25 cellular contexts compared by ENCODE assay signal in the genomic region with DNA sequence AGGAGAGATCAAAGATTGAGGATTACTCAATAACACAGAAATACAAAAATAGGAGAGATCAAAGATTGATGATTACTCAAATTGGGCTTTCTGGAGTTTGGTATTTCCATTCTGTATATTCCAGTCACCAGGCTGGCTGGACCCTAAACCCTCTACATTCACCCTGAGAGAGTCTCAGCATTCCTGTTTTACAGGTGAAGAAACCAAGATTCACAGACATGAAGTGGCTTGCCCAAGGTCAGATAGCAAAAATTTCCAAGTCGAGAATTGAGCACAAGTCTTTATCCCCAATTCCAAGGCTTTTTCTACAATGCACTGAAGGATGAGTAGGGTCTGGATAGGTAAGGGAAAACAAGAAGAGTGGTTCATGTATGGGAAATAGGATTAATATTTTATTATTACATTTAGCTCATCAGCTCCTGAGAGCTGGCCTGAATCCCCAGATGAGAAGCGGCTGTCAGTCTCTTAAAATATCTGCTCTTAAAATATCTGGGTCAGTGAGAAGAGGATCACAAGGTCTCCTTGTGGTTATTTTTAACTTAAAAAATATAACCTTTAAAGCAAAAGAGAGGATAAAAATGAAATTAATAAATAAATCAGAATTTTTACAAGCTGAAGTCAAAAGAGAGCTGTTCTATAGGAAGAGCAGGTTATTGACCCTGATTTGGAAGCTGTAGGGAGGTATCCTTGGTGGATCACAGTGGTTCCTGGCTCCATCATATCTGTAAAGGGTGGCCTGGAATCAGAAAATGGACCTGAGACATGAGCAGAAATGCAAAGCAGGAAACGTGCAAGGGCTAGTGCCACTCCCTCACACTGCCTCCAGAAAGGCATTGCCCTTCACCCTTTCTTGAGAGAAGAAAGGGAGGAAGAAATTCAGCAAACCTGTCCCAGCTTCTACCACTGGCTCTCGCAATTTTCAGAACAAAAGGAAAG. TPM values are rescaled to one million over a fixed set of nuclear protein-coding genes. Genes with fewer than 3 reads are reported as not detected.
DNase-seq lines count a peak whose midpoint lies in the region; ATAC-seq, FAIRE-seq and TF ChIP-seq lines count a peak whose summit lies in the region.
"Had no signal": no experiment of that assay in that cellular context is flagged by ENCODE, and none has a peak within 500 bp of the region (broad histone marks: within the 10 kb centered on the region; RNA-seq: fewer than 3 reads in every experiment).

No MANE protein-coding gene starts in this region.

- H2BK20ac ChIP-seq in H1 (ENCODE audit: low read length) = no peak overlapping the region

- H3K23ac ChIP-seq in H1 (ENCODE audit: insufficient read length) = no peak overlapping the region

- H2AK5ac ChIP-seq in H1 (ENCODE audit: low read depth, low read length) = no peak overlapping the region

- WGBS in H1 (ENCODE audit: extremely low coverage in 1 of 2, insufficient coverage in 1 of 2, insufficient read length in 1 of 2, insufficient replicate concordance in 2 of 2, low coverage in 1 of 2, low lambda C conversion rate in 2 of 2, missing lambda C conversion rate in 1 of 2), 2 experiments = 77% methylated on average over 4 of the region's 4 CpGs; no CpG with 5 or more reads in 1 of the 2 experiments

- TF ChIP-seq POLR2A in H1 (IDR thresholded peaks at IDR 0.05; ENCODE audit: control extremely low read depth in 1 of 2, low read depth in 2 of 2, low read length in 2 of 2) = no peak

- H3K36me3 Mint-ChIP-seq in activated CD8-positive, alpha-beta T cell treated with anti-CD3 and anti-CD28 coated beads, Interleukin-2, amount 10 ng/mL, durations not matched to agents 7 days and 5 days (ENCODE audit: low read depth) = no peaks in the 10 kb centered on the region

- H3K9me3 Mint-ChIP-seq in activated CD8-positive, alpha-beta T cell treated with anti-CD3 and anti-CD28 coated beads, Interleukin-2, amount 10 ng/mL, durations not matched to agents 7 days and 5 days (ENCODE audit: insufficient read depth) = no peaks in the 10 kb centered on the region
- H3K9me3 Mint-ChIP-seq: CD4-positive, alpha-beta T cell had no signal

- H3K4me3 ChIP-seq in RWPE2 (ENCODE audit: severe bottlenecking) (no peak overlapping the region), H1 (ENCODE audit: extremely low read depth in 1 of 4, insufficient read depth in 2 of 4, low read depth in 3 of 4, low read length in 4 of 4) (no peak overlapping the region), neural cell (ENCODE audit: low read length) (no peak overlapping the region)
- H3K4me3 ChIP-seq: BLaER1, MG63, SK-N-MC had no signal

- no peak overlapping the region for H3K27ac Mint-ChIP-seq in activated CD8-positive, alpha-beta T cell treated with anti-CD3 and anti-CD28 coated beads, Interleukin-2, amount 10 ng/mL, durations not matched to agents 7 days and 5 days
- H3K27ac Mint-ChIP-seq: CD4-positive, alpha-beta T cell had no signal

- H3K23me2 ChIP-seq in H1 (ENCODE audit: low read depth, low read length) = no peaks in the 10 kb centered on the region; the same call in 1 of the 2 replicates

- H4K5ac ChIP-seq in H1 (ENCODE audit: insufficient read length, low read depth, low read length) = no peak overlapping the region

- no peaks in the 10 kb centered on the region for H3K9me2 ChIP-seq in neural cell (ENCODE audit: insufficient read depth, low read length)

- H3K9me3 ChIP-seq in RWPE2 (ENCODE audit: severe bottlenecking) (no peaks in the 10 kb centered on the region), H1 (ENCODE audit: insufficient read depth in 2 of 2, low read depth in 1 of 2, low read length in 1 of 2) (no peaks in the 10 kb centered on the region), neural cell (ENCODE audit: low read length) (no peaks in the 10 kb centered on the region)
- H3K9me3 ChIP-seq: BLaER1, MG63 had no signal

- no peak overlapping the region for H3K27ac ChIP-seq in RWPE2 (ENCODE audit: poor library complexity, severe bottlenecking)
- no peak overlapping the region for H3K27ac ChIP-seq in H1 (ENCODE audit: low read depth, low read length)
- no peak overlapping the region for H3K27ac ChIP-seq in neural cell (ENCODE audit: low read length)
- H3K27ac ChIP-seq: BLaER1, SK-N-MC had no signal

- no peak overlapping the region for H3K4me3 Mint-ChIP-seq in activated CD8-positive, alpha-beta T cell treated with anti-CD3 and anti-CD28 coated beads, Interleukin-2, amount 10 ng/mL, durations not matched to agents 7 days and 5 days
- H3K4me3 Mint-ChIP-seq: CD4-positive, alpha-beta T cell had no signal

- DNase-seq in RWPE2 (ENCODE audit: low spot score) = no peak
- no peak for DNase-seq in H1 (ENCODE audit: low read depth in 1 of 2, low spot score in 2 of 2)
- no peak for DNase-seq in left ventricle myocardium superior
- DNase-seq in HuH-7 (ENCODE audit: low spot score) = no peak
- no peak for DNase-seq in NCI-H2196 (lab: John Stamatoyannopoulos, UW; ENCODE audit: unreplicated experiment)
- DNase-seq in activated CD8-positive, alpha-beta T cell treated with anti-CD3 and anti-CD28 coated beads, Interleukin-2, amount 10 ng/mL, durations not matched to agents 7 days and 5 days = no peak
- DNase-seq: CD4-positive, alpha-beta T cell; H7; KBM-7; MG63; NCI-H1105 treated with DMSO at 0.1 percent for 48 hours; NCI-H1694; NCI-H2029 treated with DMSO at 0.1 percent for 48 hours; NCI-H226; NCI-H510A; NCI-H69; RPMI8226; SIG-M5 had no signal

- no peaks in the 10 kb centered on the region for H3K79me1 ChIP-seq in H1 (ENCODE audit: low read depth, low read length)

- ATAC-seq in RWPE2 (ENCODE audit: low read depth) (0 out of 3 replicates have a peak, but pooled peaks have one; percentile 31), left ventricle myocardium superior (peak; percentile 75), HG03442 (IDR thresholded peaks at IDR 0.05; ENCODE audit: unreplicated experiment) (no peak)
- no peak for ATAC-seq in activated CD8-positive, alpha-beta T cell treated with anti-CD3 and anti-CD28 coated beads, Interleukin-2, amount 10 ng/mL, durations not matched to agents 7 days and 5 days

- CTCF ChIA-PET in H1 (lab: Charles Lee; ENCODE audit: partially characterized antibody) = interaction anchor here (0.6 to 2.6 kb wide), 5 partner anchors 8 to 71 kb away, joined by 3 to 8 read pairs (median 4); no protein-coding TSS in a partner anchor
- CTCF ChIA-PET in activated CD8-positive, alpha-beta T cell treated with anti-CD3 and anti-CD28 coated beads, Interleukin-2, amount 10 ng/mL, durations not matched to agents 7 days and 5 days (lab: Charles Lee) = no interaction called here

- peaks cover 10% of the 10 kb centered on the region for H3K4me1 ChIP-seq in RWPE2 (ENCODE audit: insufficient read depth, poor library complexity, severe bottlenecking)
- H3K4me1 ChIP-seq in H1 (replicated peaks in 1 of 4; ENCODE audit: control insufficient read depth in 3 of 4, insufficient read depth in 4 of 4, low read length in 3 of 4) = peaks cover 0 to 7% (median 1%) of the 10 kb centered on the region in 4 experiments; a peak in 3 of 7 replicates
- H3K4me1 ChIP-seq: BLaER1 had no signal

- H3K4ac ChIP-seq in H1 (replicated peaks; ENCODE audit: insufficient read length, low read depth, low read length) = no peak overlapping the region

- no peak overlapping the region for H3K9ac ChIP-seq in H1 (replicated peaks in 1 of 4; ENCODE audit: extremely low read depth in 1 of 4, low read depth in 3 of 4, low read length in 3 of 4)
- no peak overlapping the region for H3K9ac ChIP-seq in neural cell (ENCODE audit: low read length)
- H3K9ac ChIP-seq: BLaER1 had no signal

- no peak overlapping the region for H3K14ac ChIP-seq in H1 (ENCODE audit: insufficient read length)

- H2BK12ac ChIP-seq in H1 (ENCODE audit: low read depth, low read length) = no peak overlapping the region

- TF ChIP-seq RAD21 in H1 (IDR thresholded peaks at IDR 0.05 in 1 of 2, conservative IDR thresholded peaks at IDR 0.05 in 1 of 2; ENCODE audit: low read depth in 2 of 2, low read length in 2 of 2) (no peak), neural cell (conservative IDR thresholded peaks at IDR 0.05) (no peak)

- no peak overlapping the region for H2BK15ac ChIP-seq in H1 (ENCODE audit: low read length)

- H3K79me2 ChIP-seq in H1 (ENCODE audit: control insufficient read depth in 1 of 2, insufficient read depth in 2 of 2, low read length in 2 of 2) (no peaks in the 10 kb centered on the region), neural cell (replicated peaks; ENCODE audit: insufficient read depth, low read length) (no peaks in the 10 kb centered on the region)

- no peaks in the 10 kb centered on the region for H3K4me1 Mint-ChIP-seq in activated CD8-positive, alpha-beta T cell treated with anti-CD3 and anti-CD28 coated beads, Interleukin-2, amount 10 ng/mL, durations not matched to agents 7 days and 5 days (ENCODE audit: low read depth)

- no peak overlapping the region for H3K18ac ChIP-seq in H1 (ENCODE audit: extremely low read depth, low read length)

- TF ChIP-seq EP300 in H1 (IDR thresholded peaks at IDR 0.05; ENCODE audit: borderline replicate concordance in 1 of 2, low read depth in 2 of 2, low read length in 2 of 2) (no peak), neural cell (conservative IDR thresholded peaks at IDR 0.05; ENCODE audit: poor library complexity, severe bottlenecking) (no peak)

- no peak for FAIRE-seq in H1 (lab: Jason Lieb, UNC)
- FAIRE-seq: A204.1, D721Med, GM18507 had no signal

- no peak overlapping the region for H2BK5ac ChIP-seq in H1 (ENCODE audit: low read depth, low read length)

- H3K36me3 ChIP-seq in RWPE2 (ENCODE audit: low read depth) (no peaks in the 10 kb centered on the region), H1 (ENCODE audit: control insufficient read depth in 2 of 4, insufficient read depth in 4 of 4, low read length in 3 of 4) (no peaks in the 10 kb centered on the region), neural cell (ENCODE audit: insufficient read depth, low read length) (no peaks in the 10 kb centered on the region)
- H3K36me3 ChIP-seq: BLaER1, MG63 had no signal

- POLR2A ChIA-PET in H1 (lab: Charles Lee; ENCODE audit: partially characterized antibody) = no interaction called here
- POLR2A ChIA-PET in activated CD8-positive, alpha-beta T cell treated with anti-CD3 and anti-CD28 coated beads, Interleukin-2, amount 10 ng/mL, durations not matched to agents 7 days and 5 days (lab: Charles Lee) = no interaction called here

- no peak overlapping the region for H4K91ac ChIP-seq in H1 (replicated peaks; ENCODE audit: insufficient read length, low read length)

- TF ChIP-seq CTCF in RWPE2 (IDR thresholded peaks at IDR 0.05; ENCODE audit: poor library complexity, severe bottlenecking) (no peak), H1 (IDR thresholded peaks at IDR 0.05; ENCODE audit: control extremely low read depth in 1 of 3, insufficient read depth in 1 of 3, low read depth in 1 of 3, low read length in 3 of 3) (no peak), neural cell (IDR thresholded peaks at IDR 0.05; ENCODE audit: poor library complexity, severe bottlenecking) (no peak)

- no peak overlapping the region for H3K56ac ChIP-seq in H1 (replicated peaks; ENCODE audit: insufficient read length, low read depth, low read length)

- intact Hi-C loops in left ventricle myocardium superior (cut with micrococcal nuclease) = no loop called here

- H3K4me2 ChIP-seq in H1 (ENCODE audit: insufficient read depth in 1 of 2, low read depth in 2 of 2, low read length in 2 of 2) = no peak overlapping the region
- H3K4me2 ChIP-seq in neural cell (ENCODE audit: low read length) = no peak overlapping the region
- H3K4me2 ChIP-seq: BLaER1 had no signal

- no peaks in the 10 kb centered on the region for H3K27me3 Mint-ChIP-seq in activated CD8-positive, alpha-beta T cell treated with anti-CD3 and anti-CD28 coated beads, Interleukin-2, amount 10 ng/mL, durations not matched to agents 7 days and 5 days (ENCODE audit: low read depth)

- H3K27me3 ChIP-seq in RWPE2 (ENCODE audit: insufficient read depth, poor library complexity, severe bottlenecking) (no peaks in the 10 kb centered on the region), H1 (replicated peaks in 1 of 4; ENCODE audit: control insufficient read depth in 3 of 4, extremely low read depth in 1 of 4, insufficient read depth in 3 of 4, low read length in 3 of 4) (no peaks in the 10 kb centered on the region), neural cell (ENCODE audit: insufficient read depth, low read depth, low read length) (no peaks in the 10 kb centered on the region)
- H3K27me3 ChIP-seq: BLaER1, MG63 had no signal

- no peaks in the 10 kb centered on the region for H3F3A ChIP-seq in neural cell (ENCODE audit: insufficient read depth, low read length, poor library complexity, severe bottlenecking)

- H2BK120ac ChIP-seq in H1 (replicated peaks; ENCODE audit: low read depth, low read length) = no peak overlapping the region

- H2AFZ ChIP-seq in H1 (ENCODE audit: low read length) (peak overlapping the region; percentile 46; the same call in 1 of the 2 replicates), neural cell (ENCODE audit: low read depth, low read length) (peak overlapping the region; percentile 3)

- H4K8ac ChIP-seq in H1 (ENCODE audit: extremely low read depth, insufficient read depth, low read length) = no peak overlapping the region

- H4K20me1 ChIP-seq in H1 (replicated peaks in 1 of 2; ENCODE audit: control insufficient read depth in 1 of 2, insufficient read depth in 2 of 2, low read length in 2 of 2) (no peaks in the 10 kb centered on the region), neural cell (ENCODE audit: insufficient read depth) (no peaks in the 10 kb centered on the region)
- H4K20me1 ChIP-seq: BLaER1 had no signal

RNA-seq across cellular contexts. Expression of a gene that starts 29.1 kb away (rescaled TPM):
- total RNA-seq in H1 (2021; fragmentation: NEBNext Ultra II Directional; extraction: Animal tissue kit (Norgen Biotek cat#: 25700)) = 0.56 and 1.5 TPM in 2 replicates
- polyA plus RNA-seq in H1 (2011; rRNA removed) = 0.94 and 1.4 TPM in 2 replicates
- 1.1 TPM for polyA plus RNA-seq in H1 (2011; cell fraction: cytosol; rRNA removed)
- 3.8 TPM for polyA plus RNA-seq in H1 (2011; cell fraction: nucleus; rRNA removed)
- polyA plus RNA-seq in H1 (2012, experiment 1 of 2) = 0.58 to 0.92 TPM (median 0.78 TPM) in 4 replicates
- 0.24 TPM for polyA plus RNA-seq in H1 (2012, experiment 2 of 2)
- 0.57 TPM for polyA plus RNA-seq in H1 (2013, experiment 1 of 2)
- polyA plus RNA-seq in H1 (2013, experiment 2 of 2) = 0.57 TPM
- polyA minus RNA-seq in H1 (2011; rRNA and poly(A)+ RNA removed) = 0.32 and 0.79 TPM in 2 replicates
- polyA minus RNA-seq in H1 (2011; cell fraction: cytosol; rRNA and poly(A)+ RNA removed) = 0.73 TPM
- 1.3 TPM for polyA minus RNA-seq in H1 (2011; cell fraction: nucleus; rRNA and poly(A)+ RNA removed)
- 1.8 TPM for total RNA-seq in left ventricle myocardium superior
- 0.78 and 2.1 TPM in 2 replicates for polyA plus RNA-seq in neural cell
- 0.24 and 1.9 TPM in 2 replicates for polyA minus RNA-seq in neural cell
- not detected for total RNA-seq in activated CD8-positive, alpha-beta T cell treated with anti-CD3 and anti-CD28 coated beads, Interleukin-2, amount 10 ng/mL, durations not matched to agents 7 days and 5 days
- total RNA-seq: CD4-positive, alpha-beta T cell had no signal

Comparison
In these comparisons a context has a peak if more than half of its experiments do, and no peak if none do; other contexts are left out.
1. ATAC-seq: peak in RWPE2 (single experiment) and left ventricle myocardium superior (single experiment); none in HG03442 (single experiment) and activated CD8-positive, alpha-beta T cell treated with anti-CD3 and anti-CD28 coated beads, Interleukin-2, amount 10 ng/mL, durations not matched to agents 7 days and 5 days (single experiment).